Comparison of ENCODE assay signal across 28 cellular contexts in the genomic region with DNA sequence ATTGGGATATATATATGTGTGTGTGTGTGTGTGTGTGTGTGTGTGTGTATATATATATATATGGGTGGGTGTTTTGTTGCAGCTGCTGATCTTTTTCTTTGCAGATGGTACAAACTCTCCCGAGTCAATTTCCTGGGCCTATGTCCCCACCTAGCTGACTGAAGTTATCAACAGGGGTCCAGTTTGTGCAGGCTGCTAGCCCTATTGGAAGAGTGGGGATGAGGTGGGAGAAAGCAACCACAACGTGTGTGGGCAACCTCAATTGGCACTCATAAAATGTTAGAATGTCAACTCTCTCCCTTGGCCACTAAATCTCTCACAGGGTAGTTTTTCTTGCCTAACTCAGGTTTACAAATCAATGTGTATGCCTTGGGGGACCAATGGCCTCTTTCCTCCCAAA. TPM values are rescaled to one million over a fixed set of nuclear protein-coding genes. Genes with fewer than 3 reads are reported as not detected.
"Had no signal": no experiment of that assay in that cellular context is flagged by ENCODE, and none has a peak within 500 bp of the region (broad histone marks: within the 10 kb centered on the region; RNA-seq: fewer than 3 reads in every experiment).

No MANE protein-coding gene starts in this region.

- H3K79me2 ChIP-seq: parathyroid adenoma had no signal

- H3K36me3 ChIP-seq: neural progenitor cell, sigmoid colon, thoracic aorta had no signal

- H3K9me3 Mint-ChIP-seq: activated B cell treated with CpG ODN at 0.5 μM for 24 hours; activated CD4-positive, alpha-beta memory T cell treated with anti-CD3 and anti-CD28 coated beads for 36 hours; activated naive CD4-positive, alpha-beta T cell treated with anti-CD3 and anti-CD28 coated beads for 36 hours; mesothelial cell of epicardium; T-cell; T-helper 2 cell treated with Interferon-gamma antibody and Interleukin-4, amounts not matched to agents 5 μg/mL and 100 μg/mL, for 36 hours had no signal

- H3K4me3 ChIP-seq: gastrocnemius medialis, neural progenitor cell, psoas muscle, sigmoid colon, thoracic aorta had no signal

- ATAC-seq: gastrocnemius medialis, left cardiac atrium, left ventricle myocardium superior, psoas muscle, T-cell had no signal

- H3K4me3 Mint-ChIP-seq: activated CD4-positive, alpha-beta memory T cell treated with anti-CD3 and anti-CD28 coated beads for 36 hours; activated naive CD4-positive, alpha-beta T cell treated with anti-CD3 and anti-CD28 coated beads for 36 hours; mesothelial cell of epicardium; T-cell; T-helper 2 cell treated with Interferon-gamma antibody and Interleukin-4, amounts not matched to agents 5 μg/mL and 100 μg/mL, for 36 hours had no signal

- H3K4me1 ChIP-seq: parathyroid adenoma had no signal

- H3K36me3 Mint-ChIP-seq: naive B cell had no signal

- DNase-seq: activated B cell treated with CpG ODN at 0.5 μM for 24 hours; activated CD4-positive, alpha-beta memory T cell treated with anti-CD3 and anti-CD28 coated beads for 36 hours; activated effector memory CD4-positive, alpha-beta T cell treated with anti-CD3 and anti-CD28 coated beads, Interleukin-2, amount 50 U/mL, for 16 hours; activated T-cell treated with anti-CD3 and anti-CD28 coated beads, Interleukin-2, amount 50 U/mL, for 48 hours; anterior cingulate cortex; dermis blood vessel endothelial cell; effector memory CD4-positive, alpha-beta T cell; gastrocnemius medialis; glutamatergic neuron; left cardiac atrium; left ventricle myocardium superior; naive B cell; occipital lobe; psoas muscle; sigmoid colon; small intestine; stimulated activated CD4-positive, alpha-beta T cell treated with anti-CD3 and anti-CD28 coated beads, Interleukin-4, amount 100 ng/mL, for 24 hours; stimulated activated CD8-positive, alpha-beta memory T cell treated with anti-CD3 and anti-CD28 coated beads, Interleukin-4, amount 100 ng/mL, for 48 hours; stimulated activated naive CD4-positive, alpha-beta T cell had no signal

- H3K9ac ChIP-seq: neural progenitor cell, parathyroid adenoma had no signal

- H3K27ac ChIP-seq: gastrocnemius medialis, neural progenitor cell, parathyroid adenoma, psoas muscle, sigmoid colon, thoracic aorta had no signal

- H3K4me2 ChIP-seq: neural progenitor cell had no signal

- H3K27ac Mint-ChIP-seq: activated B cell treated with CpG ODN at 0.5 μM for 24 hours; activated CD4-positive, alpha-beta memory T cell treated with anti-CD3 and anti-CD28 coated beads for 36 hours; activated naive CD4-positive, alpha-beta T cell treated with anti-CD3 and anti-CD28 coated beads for 36 hours; mesothelial cell of epicardium; neural progenitor cell; T-cell; T-helper 2 cell treated with Interferon-gamma antibody and Interleukin-4, amounts not matched to agents 5 μg/mL and 100 μg/mL, for 36 hours had no signal

- H2AFZ ChIP-seq: neural progenitor cell, parathyroid adenoma had no signal

- H3K9me3 ChIP-seq: gastrocnemius medialis, psoas muscle, sigmoid colon, thoracic aorta had no signal

RNA-seq across cellular contexts. Expression of a gene that starts 5.6 kb away (rescaled TPM):
- total RNA-seq: bronchial epithelial cell, dermis blood vessel endothelial cell, epithelial cell of proximal tubule had no signal
